Comparison of ENCODE assay signal across 16 cellular contexts in the genomic region with DNA sequence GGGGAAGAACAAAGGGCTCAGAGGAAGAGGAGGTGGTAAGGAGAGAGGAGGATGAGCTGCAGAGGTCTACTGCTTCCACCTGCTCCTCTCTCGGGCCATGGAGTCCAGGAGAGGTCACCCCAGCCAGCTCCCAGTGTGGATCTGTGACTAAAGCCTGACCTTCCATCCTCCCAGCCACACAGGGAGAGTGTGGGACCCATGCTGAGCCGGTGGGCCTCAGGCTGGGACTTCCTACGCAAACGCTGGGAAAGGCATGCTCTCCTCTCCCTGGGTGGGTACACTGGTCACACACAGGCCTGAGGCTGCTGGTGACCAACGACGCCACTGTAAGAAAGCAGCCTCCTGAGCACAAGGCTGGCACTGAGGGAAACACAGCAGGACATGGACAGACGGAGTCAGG.
A peak's percentile ranks its signal among the peaks of the same experiment; 100 is the strongest.
DNase-seq lines count a peak whose midpoint lies in the region; ATAC-seq, FAIRE-seq and TF ChIP-seq lines count a peak whose summit lies in the region.
"Had no signal": no experiment of that assay in that cellular context is flagged by ENCODE, and none has a peak within 500 bp of the region (broad histone marks: within the 10 kb centered on the region; RNA-seq: fewer than 3 reads in every experiment).

No MANE protein-coding gene starts in this region.

- H3K4me3 ChIP-seq in esophagus muscularis mucosa, result no peak overlapping the region
- H3K4me3 ChIP-seq: cardiac muscle cell, smooth muscle cell had no signal

- H3K27me3 ChIP-seq in esophagus muscularis mucosa, result no peaks in the 10 kb centered on the region
- H3K27me3 ChIP-seq: cardiac muscle cell had no signal

- H3K27ac Mint-ChIP-seq in CD14-positive monocyte, result peak overlapping the region in 6 of 7 donors; percentile 15 to 80 (median 61)
- peak overlapping the region; percentile 100 for H3K27ac Mint-ChIP-seq in natural killer cell treated with Interleukin-12 subunit alpha and Interleukin-12 subunit beta and Interleukin-15 and Interleukin-18, amount 100 ng/mL, for 72 hours
- H3K27ac Mint-ChIP-seq: mesothelial cell of epicardium had no signal

- no peaks in the 10 kb centered on the region for H3K9me3 Mint-ChIP-seq in CD14-positive monocyte
- no peaks in the 10 kb centered on the region for H3K9me3 Mint-ChIP-seq in natural killer cell treated with Interleukin-12 subunit alpha and Interleukin-12 subunit beta and Interleukin-15 and Interleukin-18, amount 100 ng/mL, for 72 hours

- intact Hi-C loops in CD14-positive monocyte (cut with micrococcal nuclease) (no loop called here), esophagus muscularis mucosa (cut with DNase I) (no loop called here)

- no peak overlapping the region for H3K4me3 Mint-ChIP-seq in CD14-positive monocyte
- peak overlapping the region; percentile 89 for H3K4me3 Mint-ChIP-seq in natural killer cell treated with Interleukin-12 subunit alpha and Interleukin-12 subunit beta and Interleukin-15 and Interleukin-18, amount 100 ng/mL, for 72 hours
- H3K4me3 Mint-ChIP-seq: mesothelial cell of epicardium had no signal

- H3K4me1 ChIP-seq in esophagus muscularis mucosa, result peaks cover 0 to 25% (median 14%) of the 10 kb centered on the region in 4 donors
- H3K4me1 ChIP-seq: parathyroid adenoma had no signal

- H3K4me1 Mint-ChIP-seq in CD14-positive monocyte, result peaks cover 96% of the 10 kb centered on the region
- peaks cover 89 to 96% of the 10 kb centered on the region in 2 donors for H3K4me1 Mint-ChIP-seq in natural killer cell treated with Interleukin-12 subunit alpha and Interleukin-12 subunit beta and Interleukin-15 and Interleukin-18, amount 100 ng/mL, for 72 hours (ENCODE audit: low read depth in 2 of 2)
- H3K4me1 Mint-ChIP-seq: mesothelial cell of epicardium had no signal

- H3K9me3 ChIP-seq in esophagus muscularis mucosa, result peaks cover 0 to 9% (median 0%) of the 10 kb centered on the region in 4 donors

- TF ChIP-seq POLR2A in esophagus muscularis mucosa (IDR thresholded peaks at IDR 0.05; ENCODE audit: low read depth), result no peak

- ATAC-seq in natural killer cell treated with Interleukin-12 subunit alpha and Interleukin-12 subunit beta and Interleukin-15 and Interleukin-18, amount 100 ng/mL, for 72 hours, result peak; percentile 0 to 12
- ATAC-seq in HG02840 (IDR thresholded peaks at IDR 0.05; ENCODE audit: low FRiP score, unreplicated experiment) (no peak), HG02970 (IDR thresholded peaks at IDR 0.05; ENCODE audit: low FRiP score, unreplicated experiment) (no peak)
- ATAC-seq: Panc1 had no signal

- peaks cover 0 to 2% (median 0%) of the 10 kb centered on the region in 3 donors for H3K27me3 Mint-ChIP-seq in CD14-positive monocyte (ENCODE audit: low read depth in 3 of 3)
- no peaks in the 10 kb centered on the region for H3K27me3 Mint-ChIP-seq in natural killer cell treated with Interleukin-12 subunit alpha and Interleukin-12 subunit beta and Interleukin-15 and Interleukin-18, amount 100 ng/mL, for 72 hours

- TF ChIP-seq EP300 in esophagus muscularis mucosa (IDR thresholded peaks at IDR 0.05), result no peak

- TF ChIP-seq CTCF in CD14-positive monocyte (IDR thresholded peaks at IDR 0.05), result no peak
- no peak for TF ChIP-seq CTCF in esophagus muscularis mucosa (IDR thresholded peaks at IDR 0.05)

- peak overlapping the region; percentile 97 for H3K27ac ChIP-seq in angular gyrus (ENCODE audit: low read depth, low read length)
- no peak overlapping the region for H3K27ac ChIP-seq in esophagus muscularis mucosa (replicated peaks in 1 of 4)
- H3K27ac ChIP-seq: cardiac muscle cell, parathyroid adenoma had no signal

- WGBS in esophagus muscularis mucosa, result 91% methylated on average over 7 of the region's 7 CpGs

- H3K36me3 ChIP-seq in esophagus muscularis mucosa, result no peaks in the 10 kb centered on the region
- H3K36me3 ChIP-seq: cardiac muscle cell had no signal

- DNase-seq in CD14-positive monocyte (ENCODE audit: low spot score), result no peak
- no peak for DNase-seq in HTR-8/SVneo (ENCODE audit: insufficient read length, low spot score)
- no peak for DNase-seq in natural killer cell treated with Interleukin-12 subunit alpha and Interleukin-12 subunit beta and Interleukin-15 and Interleukin-18, amount 100 ng/mL, for 72 hours (ENCODE audit: low spot score)
- DNase-seq in NCI-H69 (lab: John Stamatoyannopoulos, UW), result no peak
- no peak for DNase-seq in esophagus muscularis mucosa (ENCODE audit: extremely low spot score)
- DNase-seq: activated gamma-delta T cell, NCI-H1930, SW 1271 had no signal

- peak; percentile 38 for FAIRE-seq in HTR-8/SVneo (lab: Jason Lieb, UNC)

- H3K36me3 Mint-ChIP-seq in CD14-positive monocyte, result peaks cover 60 to 62% of the 10 kb centered on the region in 2 donors
- peaks cover 5% of the 10 kb centered on the region for H3K36me3 Mint-ChIP-seq in natural killer cell treated with Interleukin-12 subunit alpha and Interleukin-12 subunit beta and Interleukin-15 and Interleukin-18, amount 100 ng/mL, for 72 hours
- H3K36me3 Mint-ChIP-seq: mesothelial cell of epicardium had no signal

Comparison
In these comparisons a context has a peak if more than half of its experiments do, and no peak if none do; other contexts are left out.
1. ATAC-seq: peak in natural killer cell treated with Interleukin-12 subunit alpha and Interleukin-12 subunit beta and Interleukin-15 and Interleukin-18, amount 100 ng/mL, for 72 hours (2 of 2); none in HG02840 (single experiment) and HG02970 (single experiment).